15 cellular contexts compared by ENCODE assay signal in genomic region chr12:116864371-116865160, GRCh38. TPM values are rescaled to one million over a fixed set of nuclear protein-coding genes. Genes with fewer than 3 reads are reported as not detected.
A peak's percentile ranks its signal among the peaks of the same experiment; 100 is the strongest.
DNase-seq lines count a peak whose midpoint lies in the region; ATAC-seq, FAIRE-seq and TF ChIP-seq lines count a peak whose summit lies in the region.
"Had no signal": no experiment of that assay in that cellular context is flagged by ENCODE, and none has a peak within 500 bp of the region (broad histone marks: within the 10 kb centered on the region; RNA-seq: fewer than 3 reads in every experiment).

No MANE protein-coding gene starts in this region.

- TF ChIP-seq POLR2A in A549 (IDR thresholded peaks at IDR 0.05; ENCODE audit: low read length) (no peak), HCT116 (IDR thresholded peaks at IDR 0.05; ENCODE audit: borderline replicate concordance, extremely low read depth, insufficient read depth, insufficient read length) (no peak), gastroesophageal sphincter (IDR thresholded peaks at IDR 0.05) (no peak)

- POLR2A ChIA-PET in A549 (lab: Yijun Ruan, JAX) (no interaction called here), HCT116 (lab: Charles Lee) (no interaction called here)

- peak overlapping the region; percentile 71 for H3K4me2 ChIP-seq in A549
- H3K4me2 ChIP-seq in HCT116 (ENCODE audit: low read length): peak overlapping the region; percentile 60

- no peaks in the 10 kb centered on the region for H3K4me1 Mint-ChIP-seq in CD14-positive monocyte

- no peaks in the 10 kb centered on the region for H3K79me2 ChIP-seq in HCT116 (ENCODE audit: insufficient read depth, low read length)

- no peaks in the 10 kb centered on the region for H3K36me3 Mint-ChIP-seq in CD14-positive monocyte
- H3K36me3 Mint-ChIP-seq: brain had no signal

- RAD21 ChIA-PET in HCT116 (lab: Charles Lee; ENCODE audit: low non-redundant PET in 1 of 2, low total read pairs in 2 of 2, uncharacterized antibody in 2 of 2, unreplicated experiment in 2 of 2): no interaction called here

- no peaks in the 10 kb centered on the region for H4K20me1 ChIP-seq in HCT116 (ENCODE audit: insufficient read depth)

- H3K27ac Mint-ChIP-seq in CD14-positive monocyte: no peak overlapping the region
- H3K27ac Mint-ChIP-seq: activated B cell treated with CpG ODN at 0.5 μM for 24 hours, brain had no signal

- H3K27me3 ChIP-seq in HCT116 (ENCODE audit: insufficient read depth, low read length) (no peaks in the 10 kb centered on the region), gastroesophageal sphincter (peaks cover 33% of the 10 kb centered on the region)

- peak; percentile 35 to 63; a peak in 4 of 6 replicates for ATAC-seq in A549
- ATAC-seq in HCT116: no peak; the same call in 1 of the 2 replicates
- peak; percentile 65 for ATAC-seq in gastroesophageal sphincter
- ATAC-seq in HG03095 (IDR thresholded peaks at IDR 0.05; ENCODE audit: unreplicated experiment): no peak

- H3K27ac ChIP-seq in A549 (peak overlapping the region; percentile 69 to 73), HCT116 (ENCODE audit: low read depth, low read length) (peak overlapping the region; percentile 34; the same call in 1 of the 2 replicates), gastroesophageal sphincter (no peak overlapping the region)
- H3K27ac ChIP-seq: spleen had no signal

- WGBS in A549 (ENCODE audit: missing lambda C conversion rate): 37% methylated on average over 13 of the region's 13 CpGs
- 31 to 42% methylated on average over 6 to 12 of the region's 13 CpGs for WGBS in gastroesophageal sphincter (ENCODE audit: low coverage in 1 of 2), 2 donors

- no peak for FAIRE-seq in A549 (lab: Jason Lieb, UNC)

- TF ChIP-seq CTCF in A549 (IDR thresholded peaks at IDR 0.05): no peak
- no peak for TF ChIP-seq CTCF in HCT116 (IDR thresholded peaks at IDR 0.05 in 2 of 3, conservative IDR thresholded peaks at IDR 0.05 in 1 of 3; ENCODE audit: borderline replicate concordance in 1 of 3, insufficient read depth in 1 of 3, low read depth in 2 of 3, low read length in 2 of 3)
- TF ChIP-seq CTCF in gastroesophageal sphincter (IDR thresholded peaks at IDR 0.05): no peak
- TF ChIP-seq CTCF in CD14-positive monocyte (IDR thresholded peaks at IDR 0.05): no peak

- no TSS peak for BruUV-seq in HCT116 (replicated peaks; lab: Mats Ljungman, UMichigan)

- no peak overlapping the region for H2AFZ ChIP-seq in HCT116 (ENCODE audit: low read depth, low read length, poor library complexity, severe bottlenecking)

- no peaks in the 10 kb centered on the region for H3K36me3 ChIP-seq in HCT116 (ENCODE audit: control insufficient read depth in 1 of 2, insufficient read depth in 2 of 2, low read length in 2 of 2)
- H3K36me3 ChIP-seq in gastroesophageal sphincter: no peaks in the 10 kb centered on the region
- H3K36me3 ChIP-seq: spleen had no signal

- H3K4me3 ChIP-seq in A549 (no peak overlapping the region), HCT116 (replicated peaks in 1 of 2; ENCODE audit: low read depth in 1 of 2, low read length in 2 of 2) (0 out of 4 replicates have a peak overlapping the region, but pooled peaks of 1 of the 2 experiments have one; percentile 10), gastroesophageal sphincter (no peak overlapping the region)
- H3K4me3 ChIP-seq: spleen had no signal

- H3K4me1 ChIP-seq in A549: peaks cover 41% of the 10 kb centered on the region
- peaks cover 13 to 22% of the 10 kb centered on the region in 2 experiments for H3K4me1 ChIP-seq in HCT116 (ENCODE audit: control insufficient read depth in 1 of 2, insufficient read depth in 2 of 2, low read length in 2 of 2)
- peaks cover 0 to 26% (median 0%) of the 10 kb centered on the region in 3 donors for H3K4me1 ChIP-seq in gastroesophageal sphincter

- H3K27me3 Mint-ChIP-seq in CD14-positive monocyte (ENCODE audit: low read depth in 3 of 3): peaks cover 2 to 13% (median 9%) of the 10 kb centered on the region in 3 donors
- H3K27me3 Mint-ChIP-seq: activated B cell treated with CpG ODN at 0.5 μM for 24 hours, brain had no signal

- H3K9me3 Mint-ChIP-seq in CD14-positive monocyte: peaks cover 0 to 3% (median 0%) of the 10 kb centered on the region in 7 donors
- H3K9me3 Mint-ChIP-seq: activated B cell treated with CpG ODN at 0.5 μM for 24 hours, brain had no signal

- intact Hi-C loops in HCT116 (cut with micrococcal nuclease) (no loop called here), CD14-positive monocyte (cut with micrococcal nuclease) (no loop called here)

- no peak for TF ChIP-seq RAD21 in A549 (conservative IDR thresholded peaks at IDR 0.05 in 1 of 2, IDR thresholded peaks at IDR 0.05 in 1 of 2)
- no peak for TF ChIP-seq RAD21 in HCT116 (IDR thresholded peaks at IDR 0.05; ENCODE audit: low read depth)

- H3K9me2 ChIP-seq in HCT116 (ENCODE audit: insufficient read depth): no peaks in the 10 kb centered on the region

- H3K4me3 Mint-ChIP-seq in CD14-positive monocyte: no peak overlapping the region
- H3K4me3 Mint-ChIP-seq: activated B cell treated with CpG ODN at 0.5 μM for 24 hours, brain had no signal

- no peak overlapping the region for H3K9ac ChIP-seq in HCT116 (ENCODE audit: low read length)

- TF ChIP-seq EP300 in A549 (IDR thresholded peaks at IDR 0.05) (no peak), gastroesophageal sphincter (IDR thresholded peaks at IDR 0.05) (no peak)

- CTCF ChIA-PET in A549 (lab: Yijun Ruan, JAX) (interaction anchor here (1.6 to 1.9 kb wide), 2 partner anchors 9 to 16 kb away, joined by 4 to 20 read pairs; partner anchors contain the start of gene HRK), HCT116 (lab: Charles Lee) (no interaction called here)

- H3K9me3 ChIP-seq in A549: no peaks in the 10 kb centered on the region
- no peaks in the 10 kb centered on the region for H3K9me3 ChIP-seq in HCT116 (ENCODE audit: control insufficient read depth in 1 of 2, insufficient read depth in 1 of 2, low read depth in 1 of 2, low read length in 2 of 2)
- no peaks in the 10 kb centered on the region for H3K9me3 ChIP-seq in gastroesophageal sphincter
- H3K9me3 ChIP-seq: spleen had no signal

- DNase-seq in A549 (ENCODE audit: low read depth in 1 of 2, low spot score in 1 of 2) (peak in 1 of 2 experiments; percentile 53), HCT116 (ENCODE audit: low read depth, low spot score) (no peak), amniotic epithelial cell (ENCODE audit: low read depth) (peak; percentile 56), T-helper 2 cell (no peak), SKM-1 (lab: John Stamatoyannopoulos, UW; ENCODE audit: unreplicated experiment) (no peak), CD14-positive monocyte (ENCODE audit: low spot score) (no peak)
- DNase-seq: activated B cell treated with CpG ODN at 0.5 μM for 24 hours; activated T-cell treated with anti-CD3 and anti-CD28 coated beads, Interleukin-2, amount 50 U/mL, for 1 hour; AML-193; NCI-H526 treated with DMSO at 0.1 percent for 48 hours; SHP77 treated with DMSO at 0.1 percent for 48 hours; spleen had no signal

TF ChIP-seq in A549, 52 proteins besides CTCF, POLR2A, EP300 and RAD21 (continues in another document):
- no peak for TF ChIP-seq ZC3H11A (IDR thresholded peaks at IDR 0.05)
- TF ChIP-seq, protein P1, sequence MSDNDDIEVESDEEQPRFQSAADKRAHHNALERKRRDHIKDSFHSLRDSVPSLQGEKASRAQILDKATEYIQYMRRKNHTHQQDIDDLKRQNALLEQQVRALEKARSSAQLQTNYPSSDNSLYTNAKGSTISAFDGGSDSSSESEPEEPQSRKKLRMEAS (IDR thresholded peaks at IDR 0.05): peak; percentile 52
- TF ChIP-seq PHF8 (IDR thresholded peaks at IDR 0.05; ENCODE audit: borderline replicate concordance, low read depth): no peak
- TF ChIP-seq RARB (CRISPR knock-in tag; IDR thresholded peaks at IDR 0.05): no peak
- no peak for TF ChIP-seq CHD2 (IDR thresholded peaks at IDR 0.05; ENCODE audit: low read length, partially characterized antibody)
- TF ChIP-seq ZFP36 (IDR thresholded peaks at IDR 0.05; ENCODE audit: borderline replicate concordance, partially characterized antibody): no peak
- no peak for TF ChIP-seq TFCP2L1 (CRISPR knock-in tag; IDR thresholded peaks at IDR 0.05)
- TF ChIP-seq FOSL2 (IDR thresholded peaks at IDR 0.05): no peak
- peak; percentile 38 for TF ChIP-seq FOSL2 (CRISPR knock-in tag; IDR thresholded peaks at IDR 0.05)

TF ChIP-seq in HCT116, 20 proteins besides CTCF, POLR2A, EP300 and RAD21:
- no peak for TF ChIP-seq CBX3 (IDR thresholded peaks at IDR 0.05; ENCODE audit: low read depth)
- TF ChIP-seq ZFX (IDR thresholded peaks at IDR 0.05): no peak
- no peak for TF ChIP-seq ZNF274 (IDR thresholded peaks at IDR 0.05; ENCODE audit: low read depth, low read length)
- no peak for TF ChIP-seq EGR1 (IDR thresholded peaks at IDR 0.05; ENCODE audit: low read depth)
- TF ChIP-seq SRF (IDR thresholded peaks at IDR 0.05; ENCODE audit: low read depth): 0 out of 2 replicates have a peak, but pooled peaks have one; percentile 43
- TF ChIP-seq, protein P1 (IDR thresholded peaks at IDR 0.05): 0 out of 2 replicates have a peak, but pooled peaks have one; percentile 13

RNA-seq across cellular contexts. Expression of gene HRK, which starts 16.7 kb away (rescaled TPM):
- 0.34 and 0.40 TPM in 2 replicates for polyA plus RNA-seq in A549 (2011; rRNA removed)
- polyA plus RNA-seq in A549 (2012; cell fraction: cytosol; rRNA removed): 0.09 and 0.12 TPM in 2 replicates
- polyA plus RNA-seq in A549 (2012; cell fraction: nucleus; rRNA removed): 0.08 and 0.17 TPM in 2 replicates
- polyA plus RNA-seq in A549 (2017; fragmentation: RNase III; extraction: RNeasy Plus Mini Kit Qiagen cat#74134 plus additional on column Dnase treatment): 0.13 to 0.14 TPM (median 0.13 TPM) in 3 replicates
- polyA minus RNA-seq in A549 (2011; rRNA and poly(A)+ RNA removed): 0.17 and 0.39 TPM in 2 replicates
- 4.3 TPM for total RNA-seq in HCT116 (2021; ENCODE audit: unreplicated experiment)
- 1.2 and 1.6 TPM in 2 replicates for polyA plus RNA-seq in HCT116 (2012)
- total RNA-seq in gastroesophageal sphincter: under 1 TPM in 3 of 4 donors, not detected in 1; under 0.01 to 0.45 (median 0.08) TPM
- not detected for polyA plus RNA-seq in CD14-positive monocyte

RNA-seq across cellular contexts. Expression of gene FBXW8, which starts 46.2 kb away (rescaled TPM):
- 15.7 and 16.8 TPM in 2 replicates for polyA plus RNA-seq in A549 (2011; rRNA removed)
- polyA plus RNA-seq in A549 (2012; cell fraction: cytosol; rRNA removed): 7.5 and 10.0 TPM in 2 replicates
- 13.0 and 15.3 TPM in 2 replicates for polyA plus RNA-seq in A549 (2012; cell fraction: nucleus; rRNA removed)
- polyA plus RNA-seq in A549 (2017; fragmentation: RNase III; extraction: RNeasy Plus Mini Kit Qiagen cat#74134 plus additional on column Dnase treatment): 8.3 to 11.0 TPM (median 9.8 TPM) in 3 replicates
- polyA minus RNA-seq in A549 (2011; rRNA and poly(A)+ RNA removed): 36.3 and 37.7 TPM in 2 replicates
- total RNA-seq in HCT116 (2021; ENCODE audit: unreplicated experiment): 14.6 TPM
- 8.9 and 9.9 TPM in 2 replicates for polyA plus RNA-seq in HCT116 (2012)
- total RNA-seq in gastroesophageal sphincter: 10 to 100 TPM; 10.1 to 17.9 (median 13.7) TPM
- polyA plus RNA-seq in CD14-positive monocyte: 1 to 10 TPM; 2.0 to 2.7 TPM

Comparison
In these comparisons a context has a peak if more than half of its experiments do, and no peak if none do; other contexts are left out.
1. ATAC-seq: peak in A549 (2 of 2) and gastroesophageal sphincter (single experiment); none in HCT116 (single experiment) and HG03095 (single experiment).
2. H3K27ac ChIP-seq: peak in A549 (2 of 2) and HCT116 (single experiment); none in gastroesophageal sphincter (0 of 4).